In genomic region chr1:2543543-2544092, GRCh38 we compare ENCODE assay signal across 10 cellular contexts. TPM values are rescaled to one million over a fixed set of nuclear protein-coding genes. Genes with fewer than 3 reads are reported as not detected.
DNase-seq lines count a peak whose midpoint lies in the region; ATAC-seq and TF ChIP-seq lines count a peak whose summit lies in the region.
"Had no signal": no experiment of that assay in that cellular context is flagged by ENCODE, and none has a peak within 500 bp of the region (broad histone marks: within the 10 kb centered on the region; RNA-seq: fewer than 3 reads in every experiment).

No MANE protein-coding gene starts in this region.

- no peak overlapping the region for H3K27ac Mint-ChIP-seq in naive thymus-derived CD4-positive, alpha-beta T cell
- no peak overlapping the region for H3K27ac Mint-ChIP-seq in CD14-positive monocyte
- no peak overlapping the region for H3K27ac Mint-ChIP-seq in activated CD4-positive, alpha-beta memory T cell treated with anti-CD3 and anti-CD28 coated beads for 36 hours

- POLR2A ChIA-PET in naive thymus-derived CD4-positive, alpha-beta T cell (lab: Charles Lee), result interaction anchor here (1.2 to 11.7 kb wide), 5 partner anchors 14 to 131 kb away, joined by 3 to 294 read pairs (median 5); partner anchors contain the start of genes HES5, PANK4, PEX10 and PRXL2B
- POLR2A ChIA-PET in activated CD4-positive, alpha-beta memory T cell treated with anti-CD3 and anti-CD28 coated beads for 36 hours (lab: Charles Lee), result interaction anchor here (1.2 to 5.5 kb wide), 5 partner anchors 14 to 42 kb away, joined by 3 to 53 read pairs (median 10); partner anchors contain the start of genes HES5 and PANK4

- no peak overlapping the region for H3K4me3 ChIP-seq in HL-60 (replicated peaks; ENCODE audit: insufficient read depth, low read length)
- no peak overlapping the region for H3K4me3 ChIP-seq in naive thymus-derived CD4-positive, alpha-beta T cell (ENCODE audit: low read length)
- no peak overlapping the region for H3K4me3 ChIP-seq in uterus

- H3K27me3 Mint-ChIP-seq in naive thymus-derived CD4-positive, alpha-beta T cell, result peaks cover 0 to 19% (median 0%) of the 10 kb centered on the region in 5 donors
- peaks cover 12 to 60% (median 22%) of the 10 kb centered on the region in 3 donors for H3K27me3 Mint-ChIP-seq in CD14-positive monocyte (ENCODE audit: low read depth in 3 of 3)
- H3K27me3 Mint-ChIP-seq in activated CD4-positive, alpha-beta memory T cell treated with anti-CD3 and anti-CD28 coated beads for 36 hours, result no peaks in the 10 kb centered on the region

- CTCF ChIA-PET in naive thymus-derived CD4-positive, alpha-beta T cell (lab: Charles Lee), result interaction anchor here (1.0 to 1.3 kb wide), 3 partner anchors 17 to 128 kb away, joined by 3 read pairs; partner anchors contain the start of gene PANK4
- CTCF ChIA-PET in activated CD4-positive, alpha-beta memory T cell treated with anti-CD3 and anti-CD28 coated beads for 36 hours (lab: Charles Lee), result interaction anchor here (0.6 kb wide), 1 partner anchor 20 kb away, joined by 3 read pairs; no protein-coding TSS in a partner anchor

- H3K36me3 ChIP-seq in naive thymus-derived CD4-positive, alpha-beta T cell (ENCODE audit: control insufficient read depth in 2 of 3, insufficient read depth in 3 of 3, low read length in 3 of 3), result no peaks in the 10 kb centered on the region
- H3K36me3 ChIP-seq in uterus, result no peaks in the 10 kb centered on the region

- no peak for ATAC-seq in naive thymus-derived CD4-positive, alpha-beta T cell

- TF ChIP-seq CTCF in HL-60 (IDR thresholded peaks at IDR 0.05; ENCODE audit: insufficient read depth, low read length), result no peak
- TF ChIP-seq CTCF in uterus (IDR thresholded peaks at IDR 0.05), result no peak
- no peak for TF ChIP-seq CTCF in CD14-positive monocyte (IDR thresholded peaks at IDR 0.05)

- peak overlapping the region; percentile 30 for H3K27ac ChIP-seq in HL-60 (replicated peaks)
- H3K27ac ChIP-seq in naive thymus-derived CD4-positive, alpha-beta T cell (ENCODE audit: low read depth, low read length), result no peak overlapping the region
- H3K27ac ChIP-seq in uterus, result no peak overlapping the region

- H3K9me3 ChIP-seq in naive thymus-derived CD4-positive, alpha-beta T cell (ENCODE audit: control insufficient read depth in 2 of 3, low read length in 3 of 3), result no peaks in the 10 kb centered on the region
- no peaks in the 10 kb centered on the region for H3K9me3 ChIP-seq in uterus

- H3K4me1 Mint-ChIP-seq in naive thymus-derived CD4-positive, alpha-beta T cell, result peaks cover 0 to 30% (median 9%) of the 10 kb centered on the region in 7 donors
- H3K4me1 Mint-ChIP-seq in CD14-positive monocyte, result peaks cover 9% of the 10 kb centered on the region
- peaks cover 7% of the 10 kb centered on the region for H3K4me1 Mint-ChIP-seq in activated CD4-positive, alpha-beta memory T cell treated with anti-CD3 and anti-CD28 coated beads for 36 hours (ENCODE audit: low read depth)

- DNase-seq in NCI-H345 (lab: John Stamatoyannopoulos, UW), result peak; percentile 60
- DNase-seq in NCI-H345 treated with DMSO at 0.1 percent for 48 hours (lab: John Stamatoyannopoulos, UW; ENCODE audit: unreplicated experiment), result no peak
- peak in 1 of 2 experiments; percentile 43 for DNase-seq in HL-60 (ENCODE audit: low read depth in 1 of 2, low spot score in 1 of 2)
- peak in 51 of 58 donors; percentile 27 to 86 (median 62) for DNase-seq in anterior cingulate cortex (lab: John Stamatoyannopoulos, UW)
- DNase-seq in naive thymus-derived CD4-positive, alpha-beta T cell, result peak in 7 of 9 donors; percentile 49 to 70 (median 63)
- DNase-seq in uterus, result no peak
- DNase-seq in CD14-positive monocyte (ENCODE audit: low spot score), result no peak
- DNase-seq in activated CD4-positive, alpha-beta memory T cell treated with anti-CD3 and anti-CD28 coated beads for 36 hours, result no peak
- DNase-seq: AML-193, aorta had no signal

- no peaks in the 10 kb centered on the region for H3K9me3 Mint-ChIP-seq in naive thymus-derived CD4-positive, alpha-beta T cell
- no peaks in the 10 kb centered on the region for H3K9me3 Mint-ChIP-seq in CD14-positive monocyte
- no peaks in the 10 kb centered on the region for H3K9me3 Mint-ChIP-seq in activated CD4-positive, alpha-beta memory T cell treated with anti-CD3 and anti-CD28 coated beads for 36 hours

- H3K4me1 ChIP-seq in naive thymus-derived CD4-positive, alpha-beta T cell (ENCODE audit: control insufficient read depth in 2 of 2, insufficient read depth in 2 of 2, low read length in 2 of 2), result peaks cover 10 to 31% of the 10 kb centered on the region in 2 donors
- peaks cover 0 to 23% of the 10 kb centered on the region in 2 donors for H3K4me1 ChIP-seq in uterus

- intact Hi-C loops in naive thymus-derived CD4-positive, alpha-beta T cell (cut with micrococcal nuclease), result no loop called here
- intact Hi-C loops in uterus (cut with DNase I; ENCODE audit: low total_unique reads) (no loop called here), CD14-positive monocyte (cut with micrococcal nuclease) (loop anchor here in 1 of 2 donors (10.0 kb wide), 1 partner anchor 349 kb away; the partner anchor contains the start of gene FAAP20)
- intact Hi-C loops in activated CD4-positive, alpha-beta memory T cell treated with anti-CD3 and anti-CD28 coated beads for 36 hours (cut with micrococcal nuclease), result no loop called here

- H3K27me3 ChIP-seq in HL-60 (ENCODE audit: insufficient read depth, poor library complexity, severe bottlenecking) (peaks cover 2% of the 10 kb centered on the region), uterus (no peaks in the 10 kb centered on the region)
- no peaks in the 10 kb centered on the region for H3K27me3 ChIP-seq in naive thymus-derived CD4-positive, alpha-beta T cell (ENCODE audit: control insufficient read depth in 2 of 2, insufficient read depth in 2 of 2, low read length in 2 of 2)

- no peak for TF ChIP-seq POLR2A in uterus (IDR thresholded peaks at IDR 0.05)

- peak overlapping the region in 1 of 10 donors; percentile 61 for H3K4me3 Mint-ChIP-seq in naive thymus-derived CD4-positive, alpha-beta T cell
- no peak overlapping the region for H3K4me3 Mint-ChIP-seq in CD14-positive monocyte
- H3K4me3 Mint-ChIP-seq in activated CD4-positive, alpha-beta memory T cell treated with anti-CD3 and anti-CD28 coated beads for 36 hours, result no peak overlapping the region

- H3K36me3 Mint-ChIP-seq in naive thymus-derived CD4-positive, alpha-beta T cell, result no peaks in the 10 kb centered on the region
- no peaks in the 10 kb centered on the region for H3K36me3 Mint-ChIP-seq in CD14-positive monocyte
- no peaks in the 10 kb centered on the region for H3K36me3 Mint-ChIP-seq in activated CD4-positive, alpha-beta memory T cell treated with anti-CD3 and anti-CD28 coated beads for 36 hours

RNA-seq across cellular contexts. Expression of gene TNFRSF14, which starts 12.6 kb away (rescaled TPM):
- total RNA-seq in naive thymus-derived CD4-positive, alpha-beta T cell, result 100 to 1,000 TPM; 182 to 253 (median 204) TPM
- 10 to 100 TPM; 52.5 to 65.1 TPM for polyA plus RNA-seq in naive thymus-derived CD4-positive, alpha-beta T cell
- 100 to 1,000 TPM in 1 of 4 donors, 10 to 100 TPM in 3; 17.5 to 102 (median 47.7) TPM for total RNA-seq in uterus
- 10 to 100 TPM; 62.1 to 64.4 TPM for polyA plus RNA-seq in CD14-positive monocyte
- total RNA-seq in activated CD4-positive, alpha-beta memory T cell treated with anti-CD3 and anti-CD28 coated beads for 36 hours, result 100 to 1,000 TPM; 145 to 152 TPM

RNA-seq across cellular contexts. Expression of gene HES5, which starts 13.6 kb away (rescaled TPM):
- not detected for total RNA-seq in naive thymus-derived CD4-positive, alpha-beta T cell
- polyA plus RNA-seq in naive thymus-derived CD4-positive, alpha-beta T cell, result not detected
- 1 to 10 TPM in 2 of 4 donors, under 1 TPM in 1, not detected in 1; 0.34 to 2.8 (median 1.8) TPM for total RNA-seq in uterus
- not detected for polyA plus RNA-seq in CD14-positive monocyte
- under 1 TPM in 1 of 2 experiments, not detected in 1; 0.17 TPM for total RNA-seq in activated CD4-positive, alpha-beta memory T cell treated with anti-CD3 and anti-CD28 coated beads for 36 hours
- polyA plus RNA-seq: aorta had no signal

RNA-seq across cellular contexts. Expression of gene PANK4, which starts 17.2 kb away (rescaled TPM):
- 10 to 100 TPM; 55.8 to 91.2 (median 72.6) TPM for total RNA-seq in naive thymus-derived CD4-positive, alpha-beta T cell
- 10 to 100 TPM; 12.7 to 29.9 TPM for polyA plus RNA-seq in naive thymus-derived CD4-positive, alpha-beta T cell
- total RNA-seq in uterus, result 10 to 100 TPM; 29.2 to 43.9 (median 33.6) TPM
- polyA plus RNA-seq in CD14-positive monocyte, result 10 to 100 TPM; 11.9 to 13.7 TPM
- 10 to 100 TPM; 42.6 to 45.1 TPM for total RNA-seq in activated CD4-positive, alpha-beta memory T cell treated with anti-CD3 and anti-CD28 coated beads for 36 hours

RNA-seq across cellular contexts. Expression of gene PRXL2B, which starts 43.0 kb away (rescaled TPM):
- total RNA-seq in naive thymus-derived CD4-positive, alpha-beta T cell, result 10 to 100 TPM; 12.3 to 37.0 (median 26.7) TPM
- 10 to 100 TPM; 15.7 to 26.5 TPM for polyA plus RNA-seq in naive thymus-derived CD4-positive, alpha-beta T cell
- 10 to 100 TPM in 2 of 4 donors, 1 to 10 TPM in 1, under 1 TPM in 1; 0.51 to 20.5 (median 13.2) TPM for total RNA-seq in uterus
- 1 to 10 TPM; 3.6 to 6.0 TPM for polyA plus RNA-seq in CD14-positive monocyte
- 10 to 100 TPM; 28.2 to 34.6 TPM for total RNA-seq in activated CD4-positive, alpha-beta memory T cell treated with anti-CD3 and anti-CD28 coated beads for 36 hours

Comparison
In these comparisons a context has a peak if more than half of its experiments do, and no peak if none do; other contexts are left out.
1. DNase-seq: peak in NCI-H345 (single experiment), anterior cingulate cortex (51 of 58) and naive thymus-derived CD4-positive, alpha-beta T cell (7 of 9); none in NCI-H345 treated with DMSO at 0.1 percent for 48 hours (single experiment), uterus (0 of 2), CD14-positive monocyte (single experiment) and activated CD4-positive, alpha-beta memory T cell treated with anti-CD3 and anti-CD28 coated beads for 36 hours (single experiment).